Comparison of ENCODE assay signal across 2 cellular contexts in the genomic region with DNA sequence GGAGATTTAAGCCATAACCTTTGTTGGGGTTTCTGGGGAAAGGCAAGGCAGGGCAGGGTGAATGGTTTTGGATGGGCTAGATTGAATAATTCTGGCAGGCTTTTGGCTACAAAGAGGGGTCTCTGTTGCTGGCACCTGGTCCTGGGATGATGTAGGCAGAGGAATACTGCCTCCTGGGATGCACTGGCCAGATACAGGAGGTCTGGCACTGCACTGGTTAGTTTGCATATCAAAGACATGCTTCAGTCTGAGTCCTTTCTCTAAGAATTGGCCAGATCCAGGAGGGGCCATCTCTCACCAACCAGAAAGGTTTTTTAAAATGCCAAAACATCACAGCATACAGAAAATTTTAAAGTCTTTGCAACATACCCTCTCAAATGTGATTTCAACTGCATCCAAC.
TF ChIP-seq lines count a peak whose summit lies in the region.

No MANE protein-coding gene starts in this region.

TF ChIP-seq in HepG2, 621 proteins besides CTCF, POLR2A, EP300 and RAD21:
- TF ChIP-seq, protein P1, sequence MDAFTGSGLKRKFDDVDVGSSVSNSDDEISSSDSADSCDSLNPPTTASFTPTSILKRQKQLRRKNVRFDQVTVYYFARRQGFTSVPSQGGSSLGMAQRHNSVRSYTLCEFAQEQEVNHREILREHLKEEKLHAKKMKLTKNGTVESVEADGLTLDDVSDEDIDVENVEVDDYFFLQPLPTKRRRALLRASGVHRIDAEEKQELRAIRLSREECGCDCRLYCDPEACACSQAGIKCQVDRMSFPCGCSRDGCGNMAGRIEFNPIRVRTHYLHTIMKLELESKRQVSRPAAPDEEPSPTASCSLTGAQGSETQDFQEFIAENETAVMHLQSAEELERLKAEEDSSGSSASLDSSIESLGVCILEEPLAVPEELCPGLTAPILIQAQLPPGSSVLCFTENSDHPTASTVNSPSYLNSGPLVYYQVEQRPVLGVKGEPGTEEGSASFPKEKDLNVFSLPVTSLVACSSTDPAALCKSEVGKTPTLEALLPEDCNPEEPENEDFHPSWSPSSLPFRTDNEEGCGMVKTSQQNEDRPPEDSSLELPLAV (CRISPR knock-in tag; conservative IDR thresholded peaks at IDR 0.05; ENCODE audit: low read depth): no peak
- no peak for TF ChIP-seq PRMT3 (CRISPR knock-in tag; IDR thresholded peaks at IDR 0.05; ENCODE audit: borderline replicate concordance, low read depth)
- TF ChIP-seq DPF2 (CRISPR knock-in tag; IDR thresholded peaks at IDR 0.05; ENCODE audit: borderline replicate concordance, low read depth): no peak
- no peak for TF ChIP-seq HOXA5 (CRISPR knock-in tag; IDR thresholded peaks at IDR 0.05)
- TF ChIP-seq GTF2F1 (IDR thresholded peaks at IDR 0.05; ENCODE audit: low read length): no peak
- no peak for TF ChIP-seq ZNF563 (CRISPR knock-in tag; IDR thresholded peaks at IDR 0.05)
- TF ChIP-seq, protein P2, sequence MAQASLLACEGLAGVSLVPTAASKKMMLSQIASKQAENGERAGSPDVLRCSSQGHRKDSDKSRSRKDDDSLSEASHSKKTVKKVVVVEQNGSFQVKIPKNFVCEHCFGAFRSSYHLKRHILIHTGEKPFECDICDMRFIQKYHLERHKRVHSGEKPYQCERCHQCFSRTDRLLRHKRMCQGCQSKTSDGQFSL (CRISPR knock-in tag; IDR thresholded peaks at IDR 0.05): no peak
- TF ChIP-seq FOXK1 (CRISPR knock-in tag; IDR thresholded peaks at IDR 0.05; ENCODE audit: borderline replicate concordance, low read depth): no peak
- TF ChIP-seq ZNF816 (CRISPR knock-in tag; IDR thresholded peaks at IDR 0.05; ENCODE audit: borderline replicate concordance): no peak

TF ChIP-seq in endothelial cell of umbilical vein, 7 proteins besides CTCF, POLR2A, EP300 and RAD21:
- no peak for TF ChIP-seq JUN (IDR thresholded peaks at IDR 0.05; ENCODE audit: borderline replicate concordance, insufficient read depth, insufficient read length, low read depth)
- TF ChIP-seq FOS (IDR thresholded peaks at IDR 0.05; ENCODE audit: borderline replicate concordance, insufficient read depth, low read length): no peak
- TF ChIP-seq POLR2AphosphoS5 (IDR thresholded peaks at IDR 0.05; ENCODE audit: insufficient read depth, low read depth, low read length): no peak
- TF ChIP-seq GATA2 (IDR thresholded peaks at IDR 0.05; ENCODE audit: insufficient read depth, insufficient read length, low read depth, low read length): no peak
- TF ChIP-seq MYC (IDR thresholded peaks at IDR 0.05; ENCODE audit: low read depth, low read length): no peak
- no peak for TF ChIP-seq EZH2 (IDR thresholded peaks at IDR 0.05; ENCODE audit: borderline replicate concordance, low read depth, low read length, severe bottlenecking)
- TF ChIP-seq, protein P3, sequence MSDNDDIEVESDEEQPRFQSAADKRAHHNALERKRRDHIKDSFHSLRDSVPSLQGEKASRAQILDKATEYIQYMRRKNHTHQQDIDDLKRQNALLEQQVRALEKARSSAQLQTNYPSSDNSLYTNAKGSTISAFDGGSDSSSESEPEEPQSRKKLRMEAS (IDR thresholded peaks at IDR 0.05; ENCODE audit: insufficient read depth, insufficient read length): no peak
TF ChIP-seq in endothelial cell of umbilical vein: peak in this region for 0.
